Comparison of ENCODE assay signal across 13 cellular contexts in the genomic region with DNA sequence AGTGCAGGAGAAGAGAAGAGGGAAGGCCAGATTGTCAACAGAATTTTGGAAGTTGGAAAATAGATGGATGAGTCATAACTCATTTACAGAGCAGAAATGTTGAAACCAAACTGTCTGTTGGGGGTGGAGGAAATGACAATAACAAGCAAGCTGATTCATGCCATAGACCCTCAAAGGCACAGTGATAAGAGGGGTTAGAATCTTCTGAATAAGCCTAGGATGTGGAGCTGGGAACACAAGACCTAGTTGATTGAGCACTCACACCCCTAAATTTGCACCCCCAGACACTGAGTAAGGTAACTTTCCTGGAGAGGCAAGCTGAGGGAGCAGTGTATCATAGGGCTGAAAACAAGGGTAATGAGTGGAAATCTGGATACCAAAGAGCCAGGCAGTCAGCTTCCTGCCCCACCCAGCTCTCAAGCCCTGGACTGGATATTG.
DNase-seq lines count a peak whose midpoint lies in the region; TF ChIP-seq lines count a peak whose summit lies in the region.
"Had no signal": no experiment of that assay in that cellular context is flagged by ENCODE, and none has a peak within 500 bp of the region (broad histone marks: within the 10 kb centered on the region; RNA-seq: fewer than 3 reads in every experiment).

No MANE protein-coding gene starts in this region.

- H3K36me3 ChIP-seq in suprapubic skin: no peaks in the 10 kb centered on the region

- DNase-seq in DMS 273 (lab: John Stamatoyannopoulos, UW; ENCODE audit: unreplicated experiment) (peak; percentile 12), DMS 273 treated with DMSO at 0.1 percent for 48 hours (lab: John Stamatoyannopoulos, UW) (no peak), NCI-H1694 (lab: John Stamatoyannopoulos, UW) (peak; percentile 44), osteocyte (ENCODE audit: extremely low spot score, unreplicated experiment) (no peak), caudate nucleus (lab: John Stamatoyannopoulos, UW) (no peak), suprapubic skin (ENCODE audit: low spot score in 2 of 2) (no peak)
- DNase-seq in activated naive CD4-positive, alpha-beta T cell treated with anti-CD3 and anti-CD28 coated beads, Interleukin-2, amount 10 ng/mL, durations not matched to agents 7 days and 5 days: no peak
- DNase-seq: activated T-cell treated with anti-CD3 and anti-CD28 coated beads, Interleukin-2, amount 50 U/mL, for 1 hour; effector memory CD4-positive, alpha-beta T cell; left ventricle myocardium superior; stimulated activated CD4-positive, alpha-beta T cell treated with anti-CD3 and anti-CD28 coated beads, Interleukin-12 subunit alpha, Interleukin-12 subunit beta, amount 100 ng/mL, for 4 hours had no signal

- H3K27me3 Mint-ChIP-seq in brain: no peaks in the 10 kb centered on the region
- no peaks in the 10 kb centered on the region for H3K27me3 Mint-ChIP-seq in osteocyte (ENCODE audit: unreplicated experiment)
- no peaks in the 10 kb centered on the region for H3K27me3 Mint-ChIP-seq in activated naive CD4-positive, alpha-beta T cell treated with anti-CD3 and anti-CD28 coated beads, Interleukin-2, amount 10 ng/mL, durations not matched to agents 7 days and 5 days

- peak overlapping the region in 1 of 5 experiments; percentile 1 for H3K4me3 Mint-ChIP-seq in brain
- H3K4me3 Mint-ChIP-seq in osteocyte (ENCODE audit: unreplicated experiment): no peak overlapping the region
- H3K4me3 Mint-ChIP-seq in activated naive CD4-positive, alpha-beta T cell treated with anti-CD3 and anti-CD28 coated beads, Interleukin-2, amount 10 ng/mL, durations not matched to agents 7 days and 5 days: no peak overlapping the region

- H3K4me1 Mint-ChIP-seq in brain (peaks cover 18% of the 10 kb centered on the region), osteocyte (ENCODE audit: unreplicated experiment) (peaks cover 21% of the 10 kb centered on the region)
- H3K4me1 Mint-ChIP-seq in activated naive CD4-positive, alpha-beta T cell treated with anti-CD3 and anti-CD28 coated beads, Interleukin-2, amount 10 ng/mL, durations not matched to agents 7 days and 5 days: no peaks in the 10 kb centered on the region

- peaks cover 0 to 9% (median 6%) of the 10 kb centered on the region in 5 experiments for H3K9me3 Mint-ChIP-seq in brain
- H3K9me3 Mint-ChIP-seq in osteocyte (ENCODE audit: unreplicated experiment): peaks cover 16% of the 10 kb centered on the region
- no peaks in the 10 kb centered on the region for H3K9me3 Mint-ChIP-seq in activated naive CD4-positive, alpha-beta T cell treated with anti-CD3 and anti-CD28 coated beads, Interleukin-2, amount 10 ng/mL, durations not matched to agents 7 days and 5 days

- CTCF ChIA-PET in activated naive CD4-positive, alpha-beta T cell treated with anti-CD3 and anti-CD28 coated beads, Interleukin-2, amount 10 ng/mL, durations not matched to agents 7 days and 5 days (lab: Charles Lee): no interaction called here

- no peaks in the 10 kb centered on the region for H3K27me3 ChIP-seq in suprapubic skin

- H3K27ac Mint-ChIP-seq in brain (peak overlapping the region in 3 of 5 experiments; percentile 11 to 82 (median 80)), osteocyte (ENCODE audit: unreplicated experiment) (peak overlapping the region; percentile 72)
- no peak overlapping the region for H3K27ac Mint-ChIP-seq in activated naive CD4-positive, alpha-beta T cell treated with anti-CD3 and anti-CD28 coated beads, Interleukin-2, amount 10 ng/mL, durations not matched to agents 7 days and 5 days

- H3K4me1 ChIP-seq in suprapubic skin: no peaks in the 10 kb centered on the region

- no peak overlapping the region for H3K4me3 ChIP-seq in suprapubic skin

- no peaks in the 10 kb centered on the region for H3K9me3 ChIP-seq in suprapubic skin

- H3K36me3 Mint-ChIP-seq in brain: no peaks in the 10 kb centered on the region
- H3K36me3 Mint-ChIP-seq in osteocyte (ENCODE audit: unreplicated experiment): no peaks in the 10 kb centered on the region
- no peaks in the 10 kb centered on the region for H3K36me3 Mint-ChIP-seq in activated naive CD4-positive, alpha-beta T cell treated with anti-CD3 and anti-CD28 coated beads, Interleukin-2, amount 10 ng/mL, durations not matched to agents 7 days and 5 days

- no peak for TF ChIP-seq POLR2A in suprapubic skin (IDR thresholded peaks at IDR 0.05)

- TF ChIP-seq CTCF in brain (conservative IDR thresholded peaks at IDR 0.05): no peak
- no peak for TF ChIP-seq CTCF in osteocyte (IDR thresholded peaks at IDR 0.05)
- TF ChIP-seq CTCF in suprapubic skin (IDR thresholded peaks at IDR 0.05): no peak

- TF ChIP-seq EP300 in suprapubic skin (IDR thresholded peaks at IDR 0.05): no peak

- H3K27ac ChIP-seq in caudate nucleus (ENCODE audit: low read depth, low read length) (no peak overlapping the region), suprapubic skin (no peak overlapping the region)
- H3K27ac ChIP-seq: 22Rv1 had no signal

Comparison
In these comparisons a context has a peak if more than half of its experiments do, and no peak if none do; other contexts are left out.
1. DNase-seq: peak in DMS 273 (single experiment) and NCI-H1694 (single experiment); none in DMS 273 treated with DMSO at 0.1 percent for 48 hours (single experiment), osteocyte (single experiment), activated naive CD4-positive, alpha-beta T cell treated with anti-CD3 and anti-CD28 coated beads, Interleukin-2, amount 10 ng/mL, durations not matched to agents 7 days and 5 days (single experiment), caudate nucleus (0 of 61) and suprapubic skin (0 of 2).